In the genomic region with DNA sequence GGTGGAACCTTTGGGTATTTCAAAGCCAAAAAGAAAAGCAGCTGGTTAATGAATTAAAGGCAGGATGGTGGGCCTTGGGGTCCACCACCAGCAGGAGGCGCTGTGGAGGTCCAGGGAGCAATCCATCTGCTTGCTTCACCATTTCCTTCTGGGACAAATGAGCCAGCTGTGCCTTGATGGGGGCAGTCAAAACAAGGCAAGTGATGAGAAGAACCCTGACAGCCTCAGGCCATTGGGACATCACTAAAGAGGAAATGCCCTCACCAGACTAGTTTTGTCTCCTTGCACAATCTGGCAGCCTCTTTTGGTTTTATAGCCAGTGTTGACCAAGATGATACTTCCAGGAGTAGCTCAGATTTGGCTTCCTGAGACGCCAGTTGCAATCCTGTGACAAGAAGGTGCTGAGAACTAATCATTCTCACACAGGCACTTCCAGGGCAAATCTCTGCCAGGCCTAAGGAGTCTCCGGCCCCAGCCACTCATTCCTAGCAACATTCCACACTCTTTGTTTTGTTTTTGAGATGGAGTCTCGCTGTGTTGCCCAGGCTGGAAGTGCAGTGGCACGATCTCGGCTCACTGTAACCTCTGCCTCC, we compare ENCODE assay signal across 7 cellular contexts. TPM values are rescaled to one million over a fixed set of nuclear protein-coding genes. Genes with fewer than 3 reads are reported as not detected.
DNase-seq lines count a peak whose midpoint lies in the region; ATAC-seq and TF ChIP-seq lines count a peak whose summit lies in the region.

No MANE protein-coding gene starts in this region.

- H3K36me3 Mint-ChIP-seq in effector memory CD8-positive, alpha-beta T cell (ENCODE audit: insufficient read depth): no peaks in the 10 kb centered on the region

- H3K4me3 Mint-ChIP-seq in effector memory CD8-positive, alpha-beta T cell: no peak overlapping the region

- no peak overlapping the region for H3K18ac ChIP-seq in mesendoderm (ENCODE audit: low read length)

- H3K9me3 Mint-ChIP-seq in effector memory CD8-positive, alpha-beta T cell: no peaks in the 10 kb centered on the region

- H3K4me3 ChIP-seq in mesendoderm (ENCODE audit: low read length): no peak overlapping the region

- no peaks in the 10 kb centered on the region for H3K79me2 ChIP-seq in mesendoderm (ENCODE audit: control insufficient read depth, insufficient read depth, low read length)

- no peak overlapping the region for H3K27ac Mint-ChIP-seq in effector memory CD8-positive, alpha-beta T cell

- H3K79me1 ChIP-seq in mesendoderm (ENCODE audit: low read length): no peaks in the 10 kb centered on the region

- H3K27me3 ChIP-seq in mesendoderm (ENCODE audit: insufficient read depth, low read length, poor library complexity): no peaks in the 10 kb centered on the region

- no peaks in the 10 kb centered on the region for H3K4me1 ChIP-seq in mesendoderm (ENCODE audit: control insufficient read depth, low read depth, low read length)

- H3K4me1 Mint-ChIP-seq in effector memory CD8-positive, alpha-beta T cell (ENCODE audit: low read depth in 2 of 2): no peaks in the 10 kb centered on the region

- peak overlapping the region; percentile 48 for H3K4ac ChIP-seq in mesendoderm (ENCODE audit: low read depth, low read length)

- no peak overlapping the region for H3K23ac ChIP-seq in mesendoderm (ENCODE audit: low read length)

- H3K9ac ChIP-seq in mesendoderm (ENCODE audit: low read length): no peak overlapping the region

- no peaks in the 10 kb centered on the region for H3K27me3 Mint-ChIP-seq in effector memory CD8-positive, alpha-beta T cell

- H3K56ac ChIP-seq in mesendoderm (ENCODE audit: low read length): no peak overlapping the region

- ATAC-seq in effector memory CD8-positive, alpha-beta T cell (replicated peaks): peak; percentile 71
- ATAC-seq in HG02610 (IDR thresholded peaks at IDR 0.05; ENCODE audit: unreplicated experiment): no peak

- no peak overlapping the region for H2BK120ac ChIP-seq in mesendoderm (ENCODE audit: low read depth, low read length)

- WGBS in mesendoderm (ENCODE audit: extremely low coverage, insufficient coverage, low lambda C conversion rate): no CpG with 5 or more reads among the region's 6 CpGs

- no peak overlapping the region for H3K27ac ChIP-seq in mesendoderm (ENCODE audit: low read depth, low read length)

- H2BK15ac ChIP-seq in mesendoderm (replicated peaks; ENCODE audit: low read depth): no peak overlapping the region

- H4K8ac ChIP-seq in mesendoderm (ENCODE audit: low read depth, low read length): no peak overlapping the region

- DNase-seq in NCI-H146 treated with DMSO at 0.1 percent for 48 hours (lab: John Stamatoyannopoulos, UW; ENCODE audit: unreplicated experiment): peak; percentile 23
- peak; percentile 73 to 78 for DNase-seq in activated CD4-positive, alpha-beta T cell treated with anti-CD3 and anti-CD28 coated beads, Interleukin-2, amount 50 U/mL, for 4 hours
- peak; percentile 73 to 76 (median 74) for DNase-seq in effector memory CD8-positive, alpha-beta T cell
- DNase-seq in mesendoderm: peak; percentile 88
- peak; percentile 75 to 78 for DNase-seq in stimulated activated CD8-positive, alpha-beta memory T cell treated with anti-CD3 and anti-CD28 coated beads, Interleukin-2, amount 100 ng/mL, for 48 hours (ENCODE audit: low read depth in 2 of 2)

- H3K4me2 ChIP-seq in mesendoderm (ENCODE audit: low read length): no peak overlapping the region

- H3K36me3 ChIP-seq in mesendoderm (ENCODE audit: control insufficient read depth, insufficient read depth, low read length): no peaks in the 10 kb centered on the region

- TF ChIP-seq CTCF in GM12873 (IDR thresholded peaks at IDR 0.05; ENCODE audit: insufficient read depth, low read depth, low read length, missing control alignments): peak; percentile 97

- H2AK5ac ChIP-seq in mesendoderm (ENCODE audit: low read length): no peak overlapping the region

- H2BK5ac ChIP-seq in mesendoderm (ENCODE audit: low read length): no peak overlapping the region

- no peak overlapping the region for H4K5ac ChIP-seq in mesendoderm (ENCODE audit: low read length)

RNA-seq across cellular contexts. Expression of a gene that starts 38.2 kb away (rescaled TPM):
- 59.6 TPM for polyA plus RNA-seq in mesendoderm (2013, experiment 1 of 2)
- 65.2 TPM for polyA plus RNA-seq in mesendoderm (2013, experiment 2 of 2)

Comparison
In these comparisons a context has a peak if more than half of its experiments do, and no peak if none do; other contexts are left out.
1. DNase-seq: peak in every context shown above with its lines; median percentile 88 in mesendoderm; 76 in stimulated activated CD8-positive, alpha-beta memory T cell treated with anti-CD3 and anti-CD28 coated beads, Interleukin-2, amount 100 ng/mL, for 48 hours; 76 in activated CD4-positive, alpha-beta T cell treated with anti-CD3 and anti-CD28 coated beads, Interleukin-2, amount 50 U/mL, for 4 hours; 74 in effector memory CD8-positive, alpha-beta T cell; 23 in NCI-H146 treated with DMSO at 0.1 percent for 48 hours.